Comparison of ENCODE assay signal across 26 cellular contexts in genomic region chr1:162570718-162571117, GRCh38. TPM values are rescaled to one million over a fixed set of nuclear protein-coding genes. Genes with fewer than 3 reads are reported as not detected.
DNase-seq lines count a peak whose midpoint lies in the region; ATAC-seq and TF ChIP-seq lines count a peak whose summit lies in the region.
"Had no signal": no experiment of that assay in that cellular context is flagged by ENCODE, and none has a peak within 500 bp of the region (broad histone marks: within the 10 kb centered on the region; RNA-seq: fewer than 3 reads in every experiment).

No MANE protein-coding gene starts in this region.

- H3K4me2 ChIP-seq in SK-N-SH (no peak overlapping the region), MM.1S (ENCODE audit: low read depth, low read length) (0 out of 2 replicates have a peak overlapping the region, but pooled peaks have one; percentile 4)
- H3K4me2 ChIP-seq: A549 had no signal

- in situ Hi-C loops in transverse colon (cut with MboI; ENCODE audit: low pct_ligation_motif_present in 1 of 4, low pct_unique_long_range_greater_than_20kb in 1 of 4, low sequenced_read_pairs in 3 of 4), result no loop called here

- TF ChIP-seq CTCF in SK-N-SH (IDR thresholded peaks at IDR 0.05) (no peak), MM.1S (IDR thresholded peaks at IDR 0.05; ENCODE audit: low read length) (no peak), transverse colon (IDR thresholded peaks at IDR 0.05) (no peak)

- H3K27ac ChIP-seq in SK-N-SH (ENCODE audit: low read depth in 2 of 2, low read length in 1 of 2) (no peak overlapping the region), MM.1S (ENCODE audit: low read length) (no peak overlapping the region), transverse colon (peak overlapping the region in 3 of 4 donors; percentile 31 to 43 (median 34))
- H3K27ac ChIP-seq: A549, HL-60, prostate gland had no signal

- POLR2A ChIA-PET in SK-N-SH (lab: Yijun Ruan, JAX), result no interaction called here

- H3K9ac ChIP-seq in SK-N-SH, result no peak overlapping the region
- no peak overlapping the region for H3K9ac ChIP-seq in MM.1S (ENCODE audit: low read length)
- H3K9ac ChIP-seq in adipocyte (ENCODE audit: low read length), result peak overlapping the region; percentile 20

- H3F3A ChIP-seq in SK-N-SH (replicated peaks; ENCODE audit: insufficient read depth) (no peaks in the 10 kb centered on the region), MM.1S (ENCODE audit: insufficient read depth, low read length) (peaks cover 33% of the 10 kb centered on the region)

- H3K4me1 ChIP-seq in SK-N-SH (ENCODE audit: control insufficient read depth in 1 of 2, insufficient read depth in 2 of 2, low read depth in 1 of 2, low read length in 1 of 2) (peaks cover 2 to 10% of the 10 kb centered on the region in 2 experiments; a peak in 2 of 4 replicates), MM.1S (ENCODE audit: low read length) (peaks cover 43% of the 10 kb centered on the region), adipocyte (ENCODE audit: control insufficient read depth, insufficient read depth, low read length) (peaks cover 54% of the 10 kb centered on the region), transverse colon (peaks cover 8 to 70% (median 33%) of the 10 kb centered on the region in 4 donors)
- H3K4me1 ChIP-seq: A549 had no signal

- ATAC-seq in SK-N-SH treated with all-trans-retinoic acid at 6 μM for 48 hours (no peak), HG03175 (IDR thresholded peaks at IDR 0.05; ENCODE audit: unreplicated experiment) (no peak), GM18511 (IDR thresholded peaks at IDR 0.05; ENCODE audit: unreplicated experiment) (no peak)
- ATAC-seq: A549; activated CD8-positive, alpha-beta T cell treated with anti-CD3 and anti-CD28 coated beads for 36 hours had no signal

- 94% methylated on average over 1 of the region's 1 CpG for WGBS in SK-N-SH (ENCODE audit: low lambda C conversion rate)
- 82% methylated on average over 1 of the region's 1 CpG for WGBS in transverse colon (ENCODE audit: low coverage in 1 of 2), 2 donors

- H3K27me3 ChIP-seq in SK-N-SH (ENCODE audit: insufficient read depth) (no peaks in the 10 kb centered on the region), MM.1S (replicated peaks; ENCODE audit: insufficient read depth, low read length) (no peaks in the 10 kb centered on the region), adipocyte (replicated peaks; ENCODE audit: control insufficient read depth, insufficient read depth, low read length) (no peaks in the 10 kb centered on the region), transverse colon (no peaks in the 10 kb centered on the region)

- TF ChIP-seq EP300 in SK-N-SH (IDR thresholded peaks at IDR 0.05; ENCODE audit: borderline replicate concordance in 1 of 2, low read depth in 1 of 2, low read length in 1 of 2), result no peak
- no peak for TF ChIP-seq EP300 in transverse colon (IDR thresholded peaks at IDR 0.05; ENCODE audit: low read depth)

- H3K4me3 ChIP-seq in SK-N-SH (ENCODE audit: low read depth in 2 of 2, low read length in 1 of 2) (no peak overlapping the region), MM.1S (ENCODE audit: low read length) (no peak overlapping the region), adipocyte (ENCODE audit: low read length) (no peak overlapping the region), transverse colon (no peak overlapping the region)
- H3K4me3 ChIP-seq: A549, prostate gland had no signal

- H3K9me2 ChIP-seq in SK-N-SH (no peaks in the 10 kb centered on the region), MM.1S (replicated peaks; ENCODE audit: insufficient read depth, low read length) (no peaks in the 10 kb centered on the region)

- peak overlapping the region; percentile 20; the same call in 1 of the 2 replicates for H2AFZ ChIP-seq in SK-N-SH (ENCODE audit: low read depth)
- no peak overlapping the region for H2AFZ ChIP-seq in MM.1S (ENCODE audit: low read length)

- TF ChIP-seq POLR2A in transverse colon (IDR thresholded peaks at IDR 0.05), result no peak

- intact Hi-C loops in transverse colon (cut with DNase I; ENCODE audit: low total_unique reads), result no loop called here

- H3K36me3 ChIP-seq in SK-N-SH (replicated peaks in 1 of 2; ENCODE audit: control insufficient read depth in 1 of 2, insufficient read depth in 2 of 2, low read length in 1 of 2), result peaks cover 19 to 44% of the 10 kb centered on the region in 2 experiments
- peaks cover 5% of the 10 kb centered on the region; the same call in 1 of the 2 replicates for H3K36me3 ChIP-seq in MM.1S (replicated peaks; ENCODE audit: insufficient read depth, low read length)
- H3K36me3 ChIP-seq in adipocyte (ENCODE audit: control insufficient read depth, insufficient read depth, low read length, severe bottlenecking), result peaks cover 69% of the 10 kb centered on the region
- peaks cover 0 to 13% (median 5%) of the 10 kb centered on the region in 4 donors for H3K36me3 ChIP-seq in transverse colon
- H3K36me3 ChIP-seq: prostate gland had no signal

- H3K9me3 ChIP-seq in SK-N-SH (no peaks in the 10 kb centered on the region), MM.1S (replicated peaks; ENCODE audit: insufficient read depth, low read length) (no peaks in the 10 kb centered on the region), adipocyte (ENCODE audit: control insufficient read depth, low read length) (no peaks in the 10 kb centered on the region), transverse colon (no peaks in the 10 kb centered on the region)
- H3K9me3 ChIP-seq: A549, prostate gland had no signal

- TF ChIP-seq RAD21 in SK-N-SH (IDR thresholded peaks at IDR 0.05; ENCODE audit: low read length), result no peak

- H4K20me1 ChIP-seq in SK-N-SH (ENCODE audit: insufficient read depth) (no peaks in the 10 kb centered on the region), MM.1S (ENCODE audit: insufficient read depth, low read length) (no peaks in the 10 kb centered on the region)

- H3K79me2 ChIP-seq in SK-N-SH (ENCODE audit: insufficient read depth) (peaks cover 100% of the 10 kb centered on the region), MM.1S (ENCODE audit: low read length) (peaks cover 79% of the 10 kb centered on the region)

- DNase-seq in SK-N-SH, result no peak
- no peak for DNase-seq in MM.1S
- DNase-seq in adipocyte (ENCODE audit: low read depth), result no peak
- no peak for DNase-seq in transverse colon
- DNase-seq in AG08396 (ENCODE audit: low spot score), result no peak
- DNase-seq: activated CD4-positive, CD25-positive, alpha-beta regulatory T cell treated with anti-CD3 and anti-CD28 coated beads, Interleukin-2, amount 50 U/mL, for 72 hours; activated CD8-positive, alpha-beta T cell treated with anti-CD3 and anti-CD28 coated beads for 36 hours; activated naive CD8-positive, alpha-beta T cell treated with anti-CD3 and anti-CD28 coated beads for 36 hours; COR-L47; effector CD8-positive, alpha-beta T cell; erythroblast; GDM1; head of caudate nucleus; kidney glomerular epithelial cell; mammary epithelial cell; NCI-H1694 treated with DMSO at 0.1 percent for 48 hours; NCI-H69; stimulated activated CD8-positive, alpha-beta memory T cell treated with anti-CD3 and anti-CD28 coated beads, Interleukin-4, amount 100 ng/mL, for 48 hours; T1000; trophoblast cell had no signal

- CTCF ChIA-PET in SK-N-SH (lab: Yijun Ruan, JAX), result no interaction called here

TF ChIP-seq in SK-N-SH, 30 proteins besides CTCF, POLR2A, EP300 and RAD21:
- TF ChIP-seq TEAD4 (IDR thresholded peaks at IDR 0.05; ENCODE audit: borderline replicate concordance, insufficient read depth) (no peak), GATA2 (CRISPR knock-in tag; IDR thresholded peaks at IDR 0.05) (no peak), GABPA (IDR thresholded peaks at IDR 0.05; ENCODE audit: low read depth) (no peak), RXRA (IDR thresholded peaks at IDR 0.05; ENCODE audit: borderline replicate concordance, low read depth) (no peak), MEF2A (IDR thresholded peaks at IDR 0.05; ENCODE audit: borderline replicate concordance, low read depth) (no peak), TAF1 (IDR thresholded peaks at IDR 0.05; ENCODE audit: borderline replicate concordance, low read depth, low read length) (no peak), RCOR1 (IDR thresholded peaks at IDR 0.05; ENCODE audit: low read length) (no peak), CHD2 (IDR thresholded peaks at IDR 0.05; ENCODE audit: low read length, partially characterized antibody) (no peak), NFIC (IDR thresholded peaks at IDR 0.05; ENCODE audit: borderline replicate concordance) (no peak), MXI1 (IDR thresholded peaks at IDR 0.05; ENCODE audit: low read depth, low read length) (no peak), TCF12 (IDR thresholded peaks at IDR 0.05) (no peak)

TF ChIP-seq in SK-N-SH treated with all-trans-retinoic acid at 6 μM for 48 hours, 23 proteins besides CTCF, POLR2A, EP300 and RAD21:
- no peak for TF ChIP-seq ESRRG (CRISPR knock-in tag; IDR thresholded peaks at IDR 0.05)
- TF ChIP-seq ZNF8 (CRISPR knock-in tag; IDR thresholded peaks at IDR 0.05), result no peak
- no peak for TF ChIP-seq PPARA (CRISPR knock-in tag; IDR thresholded peaks at IDR 0.05; ENCODE audit: borderline replicate concordance)
- no peak for TF ChIP-seq CREB5 (CRISPR knock-in tag; IDR thresholded peaks at IDR 0.05; ENCODE audit: low read depth)

RNA-seq across cellular contexts. Expression of gene UAP1, which starts 9.2 kb away (rescaled TPM):
- 32.3 and 44.1 TPM in 2 replicates for polyA plus RNA-seq in SK-N-SH (2012; rRNA removed)
- polyA plus RNA-seq in SK-N-SH (2012; cell fraction: cytosol; rRNA removed), result 49.8 and 58.0 TPM in 2 replicates
- 18.0 and 38.7 TPM in 2 replicates for polyA plus RNA-seq in SK-N-SH (2012; cell fraction: nucleus; rRNA removed)
- total RNA-seq in transverse colon, result 100 to 1,000 TPM in 3 of 4 donors, 10 to 100 TPM in 1; 95.0 to 131 (median 117) TPM

Comparison
In these comparisons a context has a peak if more than half of its experiments do, and no peak if none do; other contexts are left out.
1. H3K27ac ChIP-seq: peak in transverse colon (3 of 4); none in SK-N-SH (0 of 2) and MM.1S (single experiment).